1 cellular context compared by ENCODE assay signal in the genomic region with DNA sequence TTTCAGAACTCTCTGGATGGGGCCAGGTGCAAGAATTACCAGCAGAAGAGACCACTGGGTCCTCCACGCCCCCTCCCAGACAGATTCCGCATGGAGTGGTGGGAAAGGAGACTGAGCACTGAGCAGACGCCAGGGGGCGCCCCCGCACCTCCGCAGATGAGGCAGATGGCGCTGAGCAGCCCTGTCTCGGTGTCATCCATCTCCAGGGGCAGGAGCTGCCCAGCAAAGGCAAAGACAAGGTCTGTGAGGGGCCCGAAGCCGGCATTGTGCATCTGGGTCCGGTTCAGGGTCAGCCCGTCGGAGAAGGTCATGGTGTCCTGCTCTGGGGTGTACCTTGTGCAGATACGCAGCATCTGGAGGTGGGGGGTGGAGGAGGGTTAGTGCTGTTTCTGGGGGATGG.
TF ChIP-seq lines count a peak whose summit lies in the region.

No MANE protein-coding gene starts in this region.

TF ChIP-seq in K562, 482 proteins besides CTCF, POLR2A, EP300 and RAD21 (continued from another document):
- TF ChIP-seq ARID3B (CRISPR knock-in tag; IDR thresholded peaks at IDR 0.05; ENCODE audit: borderline replicate concordance) (0 out of 2 replicates have a peak, but pooled peaks have one; percentile 68), CXXC5 (CRISPR knock-in tag; IDR thresholded peaks at IDR 0.05) (peak; percentile 41; the same call in 1 of the 2 replicates), TAL1 (IDR thresholded peaks at IDR 0.05) (0 out of 2 replicates have a peak, but pooled peaks have one; percentile 5), ZBTB17 (CRISPR knock-in tag; IDR thresholded peaks at IDR 0.05) (peak; percentile 49; the same call in 1 of the 2 replicates), BHLHE40 (IDR thresholded peaks at IDR 0.05; ENCODE audit: low read length) (0 out of 2 replicates have a peak, but pooled peaks have one; percentile 5), GABPB1 (CRISPR knock-in tag; IDR thresholded peaks at IDR 0.05) (0 out of 2 replicates have a peak, but pooled peaks have one; percentile 37), MEIS2 (IDR thresholded peaks at IDR 0.05; ENCODE audit: partially characterized antibody) (peak; percentile 53), NBN (IDR thresholded peaks at IDR 0.05; ENCODE audit: low read depth) (0 out of 2 replicates have a peak, but pooled peaks have one; percentile 35), HDGF (IDR thresholded peaks at IDR 0.05) (peak; percentile 96; the same call in 1 of the 2 replicates), GTF2A2 (tag; IDR thresholded peaks at IDR 0.05) (no peak), SUPT5H (IDR thresholded peaks at IDR 0.05) (no peak), SMC3 (conservative IDR thresholded peaks at IDR 0.05; ENCODE audit: insufficient read depth, low read depth, low read length) (peak; percentile 99), HDAC6 (IDR thresholded peaks at IDR 0.05; ENCODE audit: low read depth, low read length) (no peak), PBX2 (CRISPR knock-in tag; IDR thresholded peaks at IDR 0.05; ENCODE audit: low read depth) (no peak), PBX2 (tag; conservative IDR thresholded peaks at IDR 0.05; ENCODE audit: low read depth) (peak; percentile 47; the same call in 1 of the 2 replicates), ETV1 (tag; conservative IDR thresholded peaks at IDR 0.05; ENCODE audit: low read depth) (0 out of 2 replicates have a peak, but pooled peaks have one; percentile 15), SMARCB1 (IDR thresholded peaks at IDR 0.05; ENCODE audit: insufficient read length, low read depth) (no peak), MECOM (CRISPR knock-in tag; IDR thresholded peaks at IDR 0.05) (0 out of 2 replicates have a peak, but pooled peaks have one; percentile 29), RFX5 (IDR thresholded peaks at IDR 0.05; ENCODE audit: low read depth, low read length) (0 out of 2 replicates have a peak, but pooled peaks have one; percentile 21), SIX5 (IDR thresholded peaks at IDR 0.05; ENCODE audit: borderline replicate concordance in 1 of 2, insufficient read depth in 1 of 2, low read depth in 1 of 2, low read length in 2 of 2) (0 out of 4 replicates have a peak, but pooled peaks of 1 of the 2 experiments have one; percentile 15), ETV5 (CRISPR knock-in tag; IDR thresholded peaks at IDR 0.05; ENCODE audit: low read depth) (peak; percentile 26; the same call in 1 of the 2 replicates), KLF1 (tag; IDR thresholded peaks at IDR 0.05) (no peak), RCOR1 (IDR thresholded peaks at IDR 0.05; ENCODE audit: borderline replicate concordance in 1 of 2, low read depth in 2 of 2, low read length in 2 of 2) (peak in 1 of 2 experiments; percentile 26; a peak in 1 of 4 replicates), SIN3A (IDR thresholded peaks at IDR 0.05; ENCODE audit: borderline replicate concordance in 2 of 2, control insufficient read depth in 1 of 2, low read depth in 2 of 2, low read length in 2 of 2) (0 out of 4 replicates have a peak, but pooled peaks of 1 of the 2 experiments have one; percentile 27), ATF1 (CRISPR knock-in tag; IDR thresholded peaks at IDR 0.05) (no peak), ATF1 (tag; IDR thresholded peaks at IDR 0.05) (0 out of 2 replicates have a peak, but pooled peaks have one; percentile 22), MTA3 (IDR thresholded peaks at IDR 0.05; ENCODE audit: borderline replicate concordance) (peak; percentile 28; the same call in 1 of the 2 replicates), DEAF1 (CRISPR knock-in tag; IDR thresholded peaks at IDR 0.05) (peak; percentile 97), SMAD1 (IDR thresholded peaks at IDR 0.05; ENCODE audit: low read depth, low read length, partially characterized antibody) (no peak), TFAP4 (CRISPR knock-in tag; IDR thresholded peaks at IDR 0.05; ENCODE audit: borderline replicate concordance) (peak; percentile 78; the same call in 1 of the 2 replicates), MAZ (CRISPR knock-in tag; conservative IDR thresholded peaks at IDR 0.05 in 1 of 2, IDR thresholded peaks at IDR 0.05 in 1 of 2) (peak; percentile 60 to 67; a peak in 3 of 4 replicates), HCFC1 (IDR thresholded peaks at IDR 0.05; ENCODE audit: low read depth, low read length) (0 out of 2 replicates have a peak, but pooled peaks have one; percentile 12), ZNF239 (CRISPR knock-in tag; IDR thresholded peaks at IDR 0.05) (peak; percentile 78), SMAD3 (CRISPR knock-in tag; conservative IDR thresholded peaks at IDR 0.05) (no peak; the same call in 1 of the 2 replicates)
- TF ChIP-seq, protein P1, sequence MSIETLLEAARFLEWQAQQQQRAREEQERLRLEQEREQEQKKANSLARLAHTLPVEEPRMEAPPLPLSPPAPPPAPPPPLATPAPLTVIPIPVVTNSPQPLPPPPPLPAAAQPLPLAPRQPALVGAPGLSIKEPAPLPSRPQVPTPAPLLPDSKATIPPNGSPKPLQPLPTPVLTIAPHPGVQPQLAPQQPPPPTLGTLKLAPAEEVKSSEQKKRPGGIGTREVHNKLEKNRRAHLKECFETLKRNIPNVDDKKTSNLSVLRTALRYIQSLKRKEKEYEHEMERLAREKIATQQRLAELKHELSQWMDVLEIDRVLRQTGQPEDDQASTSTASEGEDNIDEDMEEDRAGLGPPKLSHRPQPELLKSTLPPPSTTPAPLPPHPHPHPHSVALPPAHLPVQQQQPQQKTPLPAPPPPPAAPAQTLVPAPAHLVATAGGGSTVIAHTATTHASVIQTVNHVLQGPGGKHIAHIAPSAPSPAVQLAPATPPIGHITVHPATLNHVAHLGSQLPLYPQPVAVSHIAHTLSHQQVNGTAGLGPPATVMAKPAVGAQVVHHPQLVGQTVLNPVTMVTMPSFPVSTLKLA (conservative IDR thresholded peaks at IDR 0.05), result peak in 1 of 2 experiments; percentile 35; a peak in 1 of 4 replicates
TF ChIP-seq in K562: peak in this region for 56.
